8 cellular contexts compared by ENCODE assay signal in genomic region chr12:6536894-6537579, GRCh38. TPM values are rescaled to one million over a fixed set of nuclear protein-coding genes. Genes with fewer than 3 reads are reported as not detected.
A peak's percentile ranks its signal among the peaks of the same experiment; 100 is the strongest.
DNase-seq lines count a peak whose midpoint lies in the region; FAIRE-seq and TF ChIP-seq lines count a peak whose summit lies in the region.

No MANE protein-coding gene starts in this region.

- no peak overlapping the region for H3K27ac ChIP-seq in SJSA1

- H3K9me3 ChIP-seq in SJSA1 (replicated peaks): no peaks in the 10 kb centered on the region

- peaks cover 71% of the 10 kb centered on the region for H3K36me3 ChIP-seq in SJSA1

- TF ChIP-seq CTCF in epithelial cell of esophagus (IDR thresholded peaks at IDR 0.05; ENCODE audit: insufficient read depth, low read depth, low read length, missing control alignments): no peak

- H3K4me3 ChIP-seq in SJSA1 (peak overlapping the region; percentile 85), epithelial cell of esophagus (ENCODE audit: low read length) (peak overlapping the region; percentile 97), skeletal muscle cell (ENCODE audit: low read depth, low read length) (peak overlapping the region; percentile 95)

- DNase-seq in SJSA1 (ENCODE audit: low read depth in 1 of 2, low spot score in 2 of 2): peak in 1 of 2 experiments; percentile 14
- DNase-seq in epithelial cell of esophagus (ENCODE audit: low read depth): no peak
- DNase-seq in skeletal muscle cell (ENCODE audit: low read depth): no peak
- no peak for DNase-seq in SHP77 (lab: John Stamatoyannopoulos, UW)
- DNase-seq in hypothalamus (lab: John Stamatoyannopoulos, UW): no peak
- DNase-seq in frontal cortex (ENCODE audit: low spot score in 2 of 2): no peak
- DNase-seq in NCI-H526 (lab: John Stamatoyannopoulos, UW): no peak

- peak; percentile 17 for TF ChIP-seq POLR2A in GM18526 (IDR thresholded peaks at IDR 0.05; ENCODE audit: extremely low read depth, insufficient read length)

- peaks cover 55% of the 10 kb centered on the region for H3K4me1 ChIP-seq in SJSA1 (replicated peaks)

- no peak for FAIRE-seq in frontal cortex (lab: Jason Lieb, UNC)

- no peaks in the 10 kb centered on the region for H3K27me3 ChIP-seq in SJSA1 (replicated peaks)

RNA-seq across cellular contexts. Expression of gene GAPDH, which starts 2.7 kb away (rescaled TPM):
- total RNA-seq in SJSA1 (2014; rRNA removed; shearing (Covaris generic)): 5,440 and 7,155 TPM in 2 replicates
- total RNA-seq in frontal cortex: 1,793 TPM

RNA-seq across cellular contexts. Expression of gene IFFO1, which starts 18.8 kb away (rescaled TPM):
- total RNA-seq in SJSA1 (2014; rRNA removed; shearing (Covaris generic)): 12.1 and 14.9 TPM in 2 replicates
- total RNA-seq in frontal cortex: 4.9 TPM

RNA-seq across cellular contexts. Expression of gene NOP2, which starts 31.1 kb away (rescaled TPM):
- 48.3 and 76.6 TPM in 2 replicates for total RNA-seq in SJSA1 (2014; rRNA removed; shearing (Covaris generic))
- total RNA-seq in frontal cortex: 9.4 TPM

RNA-seq across cellular contexts. Expression of gene NCAPD2, which starts 43.1 kb away (rescaled TPM):
- total RNA-seq in SJSA1 (2014; rRNA removed; shearing (Covaris generic)): 84.0 and 131 TPM in 2 replicates
- 9.4 TPM for total RNA-seq in frontal cortex

RNA-seq across cellular contexts. Expression of gene MRPL51, which starts 44.0 kb away (rescaled TPM):
- 213 and 264 TPM in 2 replicates for total RNA-seq in SJSA1 (2014; rRNA removed; shearing (Covaris generic))
- 27.3 TPM for total RNA-seq in frontal cortex
